2 cellular contexts compared by ENCODE assay signal in the genomic region with DNA sequence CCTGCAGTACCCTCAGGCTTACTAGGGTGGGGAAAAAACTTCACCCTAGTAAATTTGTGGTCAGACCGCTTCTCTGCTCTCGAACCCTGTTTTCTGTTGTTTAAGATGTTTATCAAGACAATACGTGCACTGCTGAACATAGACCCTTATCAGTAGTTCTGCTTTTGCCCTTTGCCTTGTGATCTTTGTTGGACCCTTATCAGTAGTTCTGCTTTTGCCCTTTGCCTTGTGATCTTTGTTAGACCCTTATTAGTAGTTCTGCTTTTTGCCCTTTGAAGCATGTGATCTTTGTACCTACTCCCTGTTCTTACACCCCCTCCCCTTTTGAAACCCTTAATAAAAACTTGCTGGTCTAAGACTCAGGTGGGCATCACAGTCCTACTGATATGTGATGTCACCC. TPM values are rescaled to one million over a fixed set of nuclear protein-coding genes. Genes with fewer than 3 reads are reported as not detected.
"Had no signal": no experiment of that assay in that cellular context is flagged by ENCODE, and none has a peak within 500 bp of the region (broad histone marks: within the 10 kb centered on the region; RNA-seq: fewer than 3 reads in every experiment).

No MANE protein-coding gene starts in this region.

RNA-seq across cellular contexts. Expression of gene DNAH8, which starts 15.4 kb away (rescaled TPM):
- total RNA-seq: M059J had no signal
- polyA plus RNA-seq: SK-N-SH had no signal
